ENCODE assay signal across 20 cellular contexts in genomic region chrX:71941145-71941544, GRCh38. TPM values are rescaled to one million over a fixed set of nuclear protein-coding genes. Genes with fewer than 3 reads are reported as not detected.
DNase-seq lines count a peak whose midpoint lies in the region; ATAC-seq, FAIRE-seq and TF ChIP-seq lines count a peak whose summit lies in the region.
"Had no signal": no experiment of that assay in that cellular context is flagged by ENCODE, and none has a peak within 500 bp of the region (broad histone marks: within the 10 kb centered on the region; RNA-seq: fewer than 3 reads in every experiment).

No MANE protein-coding gene starts in this region.

- H3K9me3 ChIP-seq in A549 = no peaks in the 10 kb centered on the region
- H3K9me3 ChIP-seq in IMR-90 (ENCODE audit: control insufficient read depth, insufficient read depth, low read length) = no peaks in the 10 kb centered on the region
- no peaks in the 10 kb centered on the region for H3K9me3 ChIP-seq in mesodermal cell (ENCODE audit: control insufficient read depth, low read length)
- H3K9me3 ChIP-seq in CD8-positive, alpha-beta T cell (ENCODE audit: low read length) = no peaks in the 10 kb centered on the region
- H3K9me3 ChIP-seq in mammary epithelial cell (replicated peaks; ENCODE audit: insufficient read depth, low read length) = no peaks in the 10 kb centered on the region
- H3K9me3 ChIP-seq: BLaER1 treated with 17β-estradiol and CSF1 and Interleukin-3, amounts not matched to agents 10 nM and 100 nM; SK-N-SH had no signal

- no peak for TF ChIP-seq POLR2A in A549 (IDR thresholded peaks at IDR 0.05; ENCODE audit: low read length)
- TF ChIP-seq POLR2A in IMR-90 (IDR thresholded peaks at IDR 0.05; ENCODE audit: low read depth, low read length) = no peak

- no peaks in the 10 kb centered on the region; the same call in 1 of the 2 replicates for H4K20me1 ChIP-seq in IMR-90 (ENCODE audit: insufficient read depth, low read length)
- H4K20me1 ChIP-seq in mammary epithelial cell (ENCODE audit: insufficient read depth, low read length) = no peaks in the 10 kb centered on the region

- H2BK20ac ChIP-seq in IMR-90 (ENCODE audit: low read depth, low read length) = no peak overlapping the region

- TF ChIP-seq CTCF in A549 (IDR thresholded peaks at IDR 0.05) (no peak), IMR-90 (conservative IDR thresholded peaks at IDR 0.05; ENCODE audit: low read depth, low read length) (no peak), mammary epithelial cell (conservative IDR thresholded peaks at IDR 0.05 in 1 of 2, IDR thresholded peaks at IDR 0.05 in 1 of 2; ENCODE audit: extremely low read depth in 1 of 2, insufficient read depth in 1 of 2, low read depth in 1 of 2, low read length in 2 of 2) (no peak)
- no peak for TF ChIP-seq CTCF in CD8-positive, alpha-beta T cell (IDR thresholded peaks at IDR 0.05)

- CTCF ChIA-PET in A549 (lab: Yijun Ruan, JAX) = interaction anchor here (2.0 kb wide), 1 partner anchor 30 kb away, joined by 9 read pairs; the partner anchor contains the start of gene NHSL2
- CTCF ChIA-PET in IMR-90 (lab: Yijun Ruan, JAX) = no interaction called here
- CTCF ChIA-PET in CD8-positive, alpha-beta T cell (lab: Charles Lee) = no interaction called here
- CTCF ChIA-PET in mammary epithelial cell (lab: Charles Lee; ENCODE audit: low non-redundant PET) = no interaction called here

- dilution Hi-C loops in IMR-90 (cut with HindIII; ENCODE audit: low sequenced_read_pairs, unreplicated experiment) = no loop called here
- dilution Hi-C loops in mammary epithelial cell (cut with HindIII; ENCODE audit: low sequenced_read_pairs) = no loop called here

- H2BK120ac ChIP-seq in IMR-90 (ENCODE audit: low read depth, low read length) = no peak overlapping the region

- intact Hi-C loops in IMR-90 (cut with micrococcal nuclease) (no loop called here), mammary epithelial cell (cut with micrococcal nuclease) (no loop called here)
- intact Hi-C loops in CD8-positive, alpha-beta T cell (cut with DNase I, micrococcal nuclease) = no loop called here

- peaks cover 36% of the 10 kb centered on the region for H3K27me3 ChIP-seq in IMR-90 (ENCODE audit: control insufficient read depth, insufficient read depth, low read length)
- no peaks in the 10 kb centered on the region for H3K27me3 ChIP-seq in CD8-positive, alpha-beta T cell (ENCODE audit: insufficient read depth, low read length)
- peaks cover 10% of the 10 kb centered on the region for H3K27me3 ChIP-seq in mammary epithelial cell (ENCODE audit: insufficient read depth, low read length)

- WGBS in A549 (ENCODE audit: missing lambda C conversion rate) = 100% methylated on average over 1 of the region's 1 CpG
- no CpG with 5 or more reads among the region's 1 CpG for WGBS in IMR-90 (ENCODE audit: extremely low coverage in 2 of 2, insufficient read length in 1 of 2), 2 experiments
- WGBS in mesodermal cell (ENCODE audit: insufficient coverage in 2 of 2), 2 experiments = no CpG with 5 or more reads among the region's 1 CpG
- WGBS in mammary epithelial cell (ENCODE audit: low coverage, missing lambda C conversion rate) = 100% methylated on average over 1 of the region's 1 CpG

- H3K36me3 Mint-ChIP-seq in CD8-positive, alpha-beta T cell = no peaks in the 10 kb centered on the region

- H3K14ac ChIP-seq in IMR-90 (replicated peaks; ENCODE audit: low read depth, low read length) = no peak overlapping the region

- H3K27me3 Mint-ChIP-seq in CD8-positive, alpha-beta T cell (ENCODE audit: low read depth) = no peaks in the 10 kb centered on the region

- H4K8ac ChIP-seq in IMR-90 (ENCODE audit: low read depth in 2 of 2, low read length in 2 of 2) = no peak overlapping the region

- DNase-seq in A549 (ENCODE audit: low read depth in 1 of 2, low spot score in 1 of 2) = no peak
- DNase-seq in IMR-90 = peak; percentile 49
- DNase-seq in skeletal muscle cell (ENCODE audit: low read depth) = peak; percentile 18
- DNase-seq in ACHN = no peak
- DNase-seq in CD8-positive, alpha-beta T cell = no peak
- no peak for DNase-seq in mammary epithelial cell
- no peak for DNase-seq in activated T-cell treated with anti-CD3 and anti-CD28 coated beads, Interleukin-2, amount 50 U/mL, for 1 hour
- DNase-seq: 8988T, NCI-H1105 treated with DMSO at 0.1 percent for 48 hours, NCI-H1694, NCI-H2081 treated with DMSO at 0.1 percent for 48 hours, OCI-M1, RPMI8226, SHP77 treated with DMSO at 0.1 percent for 48 hours, SK-N-SH had no signal

- no peaks in the 10 kb centered on the region for H3K9me3 Mint-ChIP-seq in CD8-positive, alpha-beta T cell
- H3K9me3 Mint-ChIP-seq: GM23338 had no signal

- H3K4me1 Mint-ChIP-seq in CD8-positive, alpha-beta T cell (ENCODE audit: low read depth) = no peaks in the 10 kb centered on the region

- no peak overlapping the region for H3K56ac ChIP-seq in IMR-90 (ENCODE audit: extremely low read depth, insufficient read depth, low read length)

- H2BK5ac ChIP-seq in IMR-90 (ENCODE audit: low read depth, low read length, poor library complexity, severe bottlenecking) = no peak overlapping the region

- H3K23ac ChIP-seq in IMR-90 (ENCODE audit: low read depth, low read length) = no peak overlapping the region

- H2AFZ ChIP-seq in IMR-90 (replicated peaks; ENCODE audit: low read length, poor library complexity) (no peak overlapping the region), mammary epithelial cell (ENCODE audit: low read depth, low read length) (no peak overlapping the region)
- H2AFZ ChIP-seq: GM23338 had no signal

- no peaks in the 10 kb centered on the region for H3K79me1 ChIP-seq in IMR-90 (ENCODE audit: low read depth in 1 of 2, low read length in 2 of 2)

- H3K4me1 ChIP-seq in A549 = peaks cover 3% of the 10 kb centered on the region; the same call in 1 of the 3 replicates
- H3K4me1 ChIP-seq in IMR-90 (ENCODE audit: control insufficient read depth, insufficient read depth, low read length) = peaks cover 2% of the 10 kb centered on the region; the same call in 1 of the 2 replicates
- H3K4me1 ChIP-seq in mesodermal cell (ENCODE audit: control insufficient read depth, insufficient read depth, low read length, poor library complexity, severe bottlenecking) = peaks cover 47% of the 10 kb centered on the region
- H3K4me1 ChIP-seq in CD8-positive, alpha-beta T cell (ENCODE audit: insufficient read depth, low read length) = no peaks in the 10 kb centered on the region
- H3K4me1 ChIP-seq in mammary epithelial cell (ENCODE audit: insufficient read depth, low read length) = no peaks in the 10 kb centered on the region

- no peaks in the 10 kb centered on the region for H3K9me1 ChIP-seq in IMR-90 (ENCODE audit: insufficient read depth, low read length)

- no peak overlapping the region for H3K4ac ChIP-seq in IMR-90 (ENCODE audit: low read depth, low read length)

- no peak overlapping the region for H4K91ac ChIP-seq in IMR-90 (ENCODE audit: insufficient read depth, low read depth, low read length)

- no peak for TF ChIP-seq RAD21 in A549 (conservative IDR thresholded peaks at IDR 0.05 in 1 of 2, IDR thresholded peaks at IDR 0.05 in 1 of 2)
- no peak for TF ChIP-seq RAD21 in IMR-90 (IDR thresholded peaks at IDR 0.05; ENCODE audit: low read length)

- H3K4me3 Mint-ChIP-seq in CD8-positive, alpha-beta T cell = no peak overlapping the region
- H3K4me3 Mint-ChIP-seq: GM23338 had no signal

- FAIRE-seq in A549 (lab: Jason Lieb, UNC) = peak; percentile 56
- FAIRE-seq: D721Med, K562 had no signal

- H2AK9ac ChIP-seq in IMR-90 (replicated peaks; ENCODE audit: low read depth, low read length, poor library complexity) = no peak overlapping the region

- H3K4me3 ChIP-seq in A549 (no peak overlapping the region), IMR-90 (ENCODE audit: insufficient read depth, low read depth, low read length) (no peak overlapping the region), mesodermal cell (ENCODE audit: extremely low read depth, insufficient read depth, low read length, poor library complexity, severe bottlenecking) (no peak overlapping the region), skeletal muscle cell (ENCODE audit: low read depth, low read length) (no peak overlapping the region), mammary epithelial cell (replicated peaks in 1 of 3; ENCODE audit: insufficient read depth in 1 of 3, low read depth in 2 of 3, low read length in 3 of 3) (no peak overlapping the region)
- H3K4me3 ChIP-seq in CD8-positive, alpha-beta T cell (ENCODE audit: low read depth, low read length) = no peak overlapping the region
- H3K4me3 ChIP-seq: BLaER1 treated with 17β-estradiol and CSF1 and Interleukin-3, amounts not matched to agents 10 nM and 100 nM; GM23338; K562 had no signal

- no peaks in the 10 kb centered on the region for H3K79me2 ChIP-seq in mammary epithelial cell (ENCODE audit: insufficient read depth, low read length)

- H3K36me3 ChIP-seq in IMR-90 (ENCODE audit: control insufficient read depth, insufficient read depth, low read length) = no peaks in the 10 kb centered on the region
- no peaks in the 10 kb centered on the region for H3K36me3 ChIP-seq in mesodermal cell (ENCODE audit: control insufficient read depth, insufficient read depth, low read length)
- H3K36me3 ChIP-seq in CD8-positive, alpha-beta T cell (ENCODE audit: insufficient read depth, low read length) = no peaks in the 10 kb centered on the region
- no peaks in the 10 kb centered on the region for H3K36me3 ChIP-seq in mammary epithelial cell (ENCODE audit: insufficient read depth, low read length)
- H3K36me3 ChIP-seq: BLaER1 treated with 17β-estradiol and CSF1 and Interleukin-3, amounts not matched to agents 10 nM and 100 nM had no signal

- ATAC-seq in A549 (no peak), IMR-90 (ENCODE audit: low read depth) (no peak)
- no peak for ATAC-seq in CD8-positive, alpha-beta T cell
- ATAC-seq: K562 had no signal

- H4K5ac ChIP-seq in IMR-90 (ENCODE audit: low read depth, low read length) = no peak overlapping the region

- POLR2A ChIA-PET in A549 (lab: Yijun Ruan, JAX) = interaction anchor here (0.6 kb wide), 1 partner anchor 124 kb away, joined by 6 read pairs; no protein-coding TSS in a partner anchor
- POLR2A ChIA-PET in IMR-90 (lab: Charles Lee; ENCODE audit: unreplicated experiment) = no interaction called here
- POLR2A ChIA-PET in CD8-positive, alpha-beta T cell (lab: Charles Lee) = no interaction called here

- H3K9ac ChIP-seq in IMR-90 (ENCODE audit: low read depth, low read length) (no peak overlapping the region), mammary epithelial cell (ENCODE audit: insufficient read depth, low read length) (no peak overlapping the region)
- H3K9ac ChIP-seq: BLaER1 treated with 17β-estradiol and CSF1 and Interleukin-3, amounts not matched to agents 10 nM and 100 nM; SK-N-SH had no signal

- H3K27ac Mint-ChIP-seq in CD8-positive, alpha-beta T cell = no peak overlapping the region

- no peak overlapping the region for H3K4me2 ChIP-seq in A549
- H3K4me2 ChIP-seq in IMR-90 (ENCODE audit: low read depth, low read length) = no peak overlapping the region
- H3K4me2 ChIP-seq in mammary epithelial cell (ENCODE audit: insufficient read depth, low read depth, low read length) = no peak overlapping the region
- H3K4me2 ChIP-seq: GM23338, SK-N-SH had no signal

- no peak overlapping the region for H3K27ac ChIP-seq in A549
- no peak overlapping the region for H3K27ac ChIP-seq in IMR-90 (ENCODE audit: insufficient read depth, low read length)
- peak overlapping the region; percentile 82 for H3K27ac ChIP-seq in mesodermal cell (ENCODE audit: low read depth, low read length, severe bottlenecking)
- H3K27ac ChIP-seq in CD8-positive, alpha-beta T cell (ENCODE audit: low read depth, low read length) = no peak overlapping the region
- H3K27ac ChIP-seq in mammary epithelial cell (ENCODE audit: insufficient read depth, low read depth, low read length) = no peak overlapping the region
- H3K27ac ChIP-seq: BLaER1 treated with 17β-estradiol and CSF1 and Interleukin-3, amounts not matched to agents 10 nM and 100 nM had no signal

- H3K18ac ChIP-seq in IMR-90 (ENCODE audit: low read depth, low read length) = no peak overlapping the region

- H2BK15ac ChIP-seq in IMR-90 (ENCODE audit: low read depth, low read length) = no peak overlapping the region

- H2AK5ac ChIP-seq in IMR-90 (ENCODE audit: low read depth, low read length) = no peak overlapping the region

- no peak for TF ChIP-seq EP300 in A549 (IDR thresholded peaks at IDR 0.05)

- BruUV-seq in IMR-90 (replicated peaks; lab: Mats Ljungman, UMichigan) (no TSS peak), mammary epithelial cell (replicated peaks; lab: Mats Ljungman, UMichigan) (no TSS peak)

- in situ Hi-C loops in IMR-90 (cut with MboI; ENCODE audit: low sequenced_read_pairs) (no loop called here), ACHN (cut with HindIII; ENCODE audit: low pct_ligation_motif_present, low pct_unique_long_range_greater_than_20kb, low sequenced_read_pairs) (no loop called here), mammary epithelial cell (cut with MboI; ENCODE audit: low sequenced_read_pairs in 2 of 2) (no loop called here)

RNA-seq across cellular contexts. Expression of gene NHSL2, which starts 30.5 kb away (rescaled TPM):
- polyA plus RNA-seq in A549 (2011; rRNA removed) (0.48 and 0.89 TPM in 2 replicates), A549 (2017; fragmentation: RNase III; extraction: RNeasy Plus Mini Kit Qiagen cat#74134 plus additional on column Dnase treatment) (0.26 to 0.31 TPM (median 0.29 TPM) in 3 replicates), IMR-90 (2012; rRNA removed) (0.75 and 0.89 TPM in 2 replicates), mammary epithelial cell (0.06 TPM)
- 0.25 and 0.31 TPM in 2 replicates for polyA plus RNA-seq in A549 (2012; cell fraction: cytosol; rRNA removed)
- 0.56 TPM in 2 replicates for polyA plus RNA-seq in A549 (2012; cell fraction: nucleus; rRNA removed)
- 1.3 and 1.7 TPM in 2 replicates for polyA minus RNA-seq in A549 (2011; rRNA and poly(A)+ RNA removed)
- total RNA-seq in IMR-90 (2012; rRNA removed) (0.72 and 0.83 TPM in 2 replicates), mammary epithelial cell (under 1 TPM in 1 of 2 donors, not detected in 1; 0.17 TPM)
- polyA plus RNA-seq in IMR-90 (2012; cell fraction: cytosol; rRNA removed) = 0.17 and 0.54 TPM in 2 replicates
- 1.1 and 1.2 TPM in 2 replicates for polyA plus RNA-seq in IMR-90 (2012; cell fraction: nucleus; rRNA removed; ENCODE audit: low replicate concordance)
- 13.7 TPM for polyA plus RNA-seq in mesodermal cell (2013, experiment 1 of 2)
- 10.5 TPM for polyA plus RNA-seq in mesodermal cell (2013, experiment 2 of 2)
- 1 to 10 TPM in 1 of 2 experiments, under 1 TPM in 1; 0.60 to 1.2 TPM for total RNA-seq in CD8-positive, alpha-beta T cell
- polyA minus RNA-seq in mammary epithelial cell = not detected
- polyA plus RNA-seq: K562 had no signal

Comparison
In these comparisons a context has a peak if more than half of its experiments do, and no peak if none do; other contexts are left out.
1. DNase-seq: peak in IMR-90 (single experiment) and skeletal muscle cell (single experiment); none in A549 (0 of 2), ACHN (single experiment), CD8-positive, alpha-beta T cell (0 of 7), mammary epithelial cell (single experiment) and activated T-cell treated with anti-CD3 and anti-CD28 coated beads, Interleukin-2, amount 50 U/mL, for 1 hour (single experiment).